Comparison of ENCODE assay signal across 27 cellular contexts in the genomic region with DNA sequence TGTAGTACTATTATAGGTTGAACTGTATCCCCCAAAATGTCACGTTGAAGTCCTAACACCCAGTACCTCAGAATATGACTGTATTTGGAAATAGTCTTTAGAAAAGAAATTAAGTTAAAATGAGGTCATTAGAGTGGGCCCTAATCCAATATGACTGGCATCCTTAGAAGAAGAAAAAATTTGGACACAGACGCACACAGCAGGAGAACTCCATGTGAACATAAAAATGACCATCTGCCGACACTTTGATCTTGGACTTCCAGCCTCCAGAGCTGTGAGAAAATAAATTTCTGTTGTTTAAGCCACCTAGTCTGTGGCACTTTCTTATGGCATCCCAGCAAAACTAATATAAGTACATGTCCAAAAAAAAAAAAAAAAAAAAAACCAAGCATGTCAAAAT.
"Had no signal": no experiment of that assay in that cellular context is flagged by ENCODE, and none has a peak within 500 bp of the region (broad histone marks: within the 10 kb centered on the region; RNA-seq: fewer than 3 reads in every experiment).

No MANE protein-coding gene starts in this region.

- H3K4me3 ChIP-seq: coronary artery, dorsolateral prefrontal cortex, esophagus squamous epithelium, gastrocnemius medialis, heart left ventricle had no signal

- DNase-seq: activated CD4-positive, alpha-beta memory T cell treated with anti-CD3 and anti-CD28 coated beads for 36 hours; activated CD4-positive, alpha-beta T cell treated with anti-CD3 and anti-CD28 coated beads for 36 hours; activated CD4-positive, alpha-beta T cell treated with anti-CD3 and anti-CD28 coated beads, Interleukin-2, amount 10 ng/mL, durations not matched to agents 24 days and 14 days; activated CD4-positive, CD25-positive, alpha-beta regulatory T cell; activated CD4-positive, CD25-positive, alpha-beta regulatory T cell treated with anti-CD3 and anti-CD28 coated beads, Interleukin-2, amount 50 U/mL, for 72 hours; activated CD8-positive, alpha-beta memory T cell treated with anti-CD3 and anti-CD28 coated beads, Interleukin-2, amount 10 ng/mL, durations not matched to agents 7 days and 5 days; activated CD8-positive, alpha-beta memory T cell treated with anti-CD3 and anti-CD28 coated beads, Interleukin-2, amount 50 U/mL, for 4 hours; activated CD8-positive, alpha-beta T cell treated with anti-CD3 and anti-CD28 coated beads, Interleukin-2, amount 10 ng/mL, durations not matched to agents 7 days and 5 days; activated effector memory CD4-positive, alpha-beta T cell treated with anti-CD3 and anti-CD28 coated beads, Interleukin-2, amount 50 U/mL, for 16 hours; activated naive CD4-positive, alpha-beta T cell treated with anti-CD3 and anti-CD28 coated beads, Interleukin-2, amount 10 ng/mL, durations not matched to agents 7 days and 5 days; activated T-cell treated with anti-CD3 and anti-CD28 coated beads, Interleukin-2, amount 50 U/mL, for 1 hour; activated T-cell treated with anti-CD3 and anti-CD28 coated beads, Interleukin-2, amount 50 U/mL, for 48 hours; amniotic stem cell; anterior cingulate cortex; brain microvascular endothelial cell; dorsolateral prefrontal cortex; effector memory CD4-positive, alpha-beta T cell; esophagus squamous epithelium; foreskin keratinocyte; gastrocnemius medialis; glutamatergic neuron; heart left ventricle; T-helper 1 cell; T-helper 17 cell; T1000 had no signal

- H3K9me3 ChIP-seq: esophagus squamous epithelium, gastrocnemius medialis had no signal

- H3K36me3 ChIP-seq: brain microvascular endothelial cell, esophagus squamous epithelium, gastrocnemius medialis, heart left ventricle had no signal

- H3K27ac ChIP-seq: brain microvascular endothelial cell, coronary artery, dorsolateral prefrontal cortex, epithelial cell of prostate, esophagus squamous epithelium, foreskin keratinocyte, gastrocnemius medialis, heart left ventricle had no signal

- ATAC-seq: activated CD4-positive, alpha-beta T cell treated with anti-CD3 and anti-CD28 coated beads for 36 hours; activated CD8-positive, alpha-beta memory T cell treated with anti-CD3 and anti-CD28 coated beads, Interleukin-2, amount 10 ng/mL, durations not matched to agents 7 days and 5 days; activated CD8-positive, alpha-beta T cell treated with anti-CD3 and anti-CD28 coated beads, Interleukin-2, amount 10 ng/mL, durations not matched to agents 7 days and 5 days; foreskin keratinocyte; gastrocnemius medialis; heart left ventricle; T-helper 17 cell had no signal
